In the genomic region with DNA sequence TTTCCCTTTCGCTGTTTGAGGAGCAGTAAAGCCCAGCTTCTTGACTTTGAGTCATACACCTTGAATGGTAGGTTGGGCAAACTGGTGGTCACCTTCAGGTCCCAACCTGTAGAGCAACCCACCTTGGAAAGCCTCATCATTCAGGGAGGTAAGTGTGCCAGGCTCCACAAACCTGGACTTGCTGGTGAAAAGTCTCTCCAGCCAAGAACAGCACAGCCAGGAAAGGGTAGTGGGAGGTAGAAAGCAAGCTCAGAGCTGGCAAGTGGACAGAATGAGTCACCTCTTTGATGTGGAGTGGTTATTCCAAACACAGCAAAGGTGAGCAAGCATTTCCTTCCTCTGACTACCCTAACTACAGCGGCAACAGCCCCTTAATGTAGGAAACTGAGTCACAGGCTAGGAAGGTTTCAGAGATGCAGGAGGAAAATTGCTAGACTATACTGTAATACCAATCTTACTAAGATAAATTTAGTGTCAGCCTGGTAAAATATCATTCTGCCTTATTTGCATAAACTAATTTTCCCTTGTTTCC, we compare ENCODE assay signal across 9 cellular contexts.
DNase-seq lines count a peak whose midpoint lies in the region; ATAC-seq and TF ChIP-seq lines count a peak whose summit lies in the region.
"Had no signal": no experiment of that assay in that cellular context is flagged by ENCODE, and none has a peak within 500 bp of the region (broad histone marks: within the 10 kb centered on the region; RNA-seq: fewer than 3 reads in every experiment).

No MANE protein-coding gene starts in this region.

- in situ Hi-C loops in HAP-1 (cut with MboI; ENCODE audit: low sequenced_read_pairs): no loop called here

- H3K4me1 ChIP-seq in HAP-1: no peaks in the 10 kb centered on the region

- H3K9me3 ChIP-seq in HAP-1: no peaks in the 10 kb centered on the region

- no peak for TF ChIP-seq CTCF in fibroblast of villous mesenchyme (IDR thresholded peaks at IDR 0.05; ENCODE audit: insufficient read depth, low read depth, low read length)

- no peak for ATAC-seq in GM19452 (IDR thresholded peaks at IDR 0.05; ENCODE audit: unreplicated experiment)

- H3K4me3 ChIP-seq in fibroblast of villous mesenchyme (ENCODE audit: low read depth, low read length) (no peak overlapping the region), HAP-1 (no peak overlapping the region)

- H3K27me3 ChIP-seq in HAP-1 (ENCODE audit: low read depth): peaks cover 10% of the 10 kb centered on the region; the same call in 1 of the 2 replicates

- DNase-seq in HT-29 (ENCODE audit: low spot score) (peak; percentile 92), fibroblast of villous mesenchyme (ENCODE audit: low read depth) (peak; percentile 58), retina (no peak), HAP-1 (ENCODE audit: low spot score in 2 of 2) (no peak), NCI-H128 (lab: John Stamatoyannopoulos, UW; ENCODE audit: unreplicated experiment) (no peak)
- DNase-seq in activated CD8-positive, alpha-beta memory T cell treated with anti-CD3 and anti-CD28 coated beads for 24 hours: peak; percentile 81
- DNase-seq in stimulated activated CD4-positive, alpha-beta T cell treated with anti-CD3 and anti-CD28 coated beads, Interleukin-4, amount 100 ng/mL, for 24 hours: peak; percentile 71
- DNase-seq: NCI-H2081 treated with DMSO at 0.1 percent for 48 hours had no signal

- no peaks in the 10 kb centered on the region for H3K36me3 ChIP-seq in HAP-1 (replicated peaks)

Comparison
In these comparisons a context has a peak if more than half of its experiments do, and no peak if none do; other contexts are left out.
1. DNase-seq: peak in HT-29 (single experiment), activated CD8-positive, alpha-beta memory T cell treated with anti-CD3 and anti-CD28 coated beads for 24 hours (single experiment), fibroblast of villous mesenchyme (single experiment) and stimulated activated CD4-positive, alpha-beta T cell treated with anti-CD3 and anti-CD28 coated beads, Interleukin-4, amount 100 ng/mL, for 24 hours (single experiment); none in retina (single experiment), HAP-1 (0 of 2) and NCI-H128 (single experiment).